Comparison of ENCODE assay signal across 9 cellular contexts in the genomic region with DNA sequence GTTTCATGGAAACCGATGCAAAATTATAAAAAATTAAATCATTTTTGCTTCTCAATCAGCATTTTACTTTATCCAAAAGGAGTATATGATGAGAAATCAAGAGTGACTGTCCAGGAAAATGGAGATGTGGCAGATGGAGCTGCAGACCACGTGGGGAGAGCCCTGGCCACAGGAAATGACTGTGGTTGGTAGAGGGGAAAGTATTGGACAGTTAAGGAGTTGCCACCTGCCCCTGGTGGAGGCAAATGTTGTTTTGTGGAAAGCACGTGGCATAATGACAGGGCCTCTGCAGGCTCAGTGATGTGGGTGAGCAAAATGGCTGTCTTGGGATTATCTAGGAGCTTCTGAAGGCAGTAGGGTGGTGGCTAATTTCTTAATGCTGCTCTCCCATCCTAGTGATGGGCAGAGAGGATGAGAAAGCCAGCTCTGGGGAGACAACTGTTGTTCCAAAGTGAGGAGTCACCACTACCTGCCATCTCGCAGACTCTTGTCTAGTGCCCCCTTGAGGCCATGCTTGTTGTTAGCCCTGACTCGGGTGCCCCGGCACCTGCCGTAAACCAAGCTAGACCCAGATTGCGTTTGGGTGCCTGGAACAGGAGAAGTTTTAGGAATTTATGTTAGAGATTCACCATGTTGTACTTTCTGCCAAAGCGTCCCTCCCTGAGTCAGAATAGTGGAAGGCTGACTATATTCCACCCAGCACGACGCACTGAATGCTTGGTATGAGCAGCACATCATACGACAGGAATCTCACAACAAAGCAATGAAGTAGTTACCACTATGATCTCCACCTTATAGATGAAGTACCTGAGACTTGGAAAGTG.
DNase-seq lines count a peak whose midpoint lies in the region; ATAC-seq and TF ChIP-seq lines count a peak whose summit lies in the region.
"Had no signal": no experiment of that assay in that cellular context is flagged by ENCODE, and none has a peak within 500 bp of the region (broad histone marks: within the 10 kb centered on the region; RNA-seq: fewer than 3 reads in every experiment).

No MANE protein-coding gene starts in this region.

- H3K27me3 ChIP-seq in WERI-Rb-1 (ENCODE audit: insufficient read depth, low read depth, severe bottlenecking): no peaks in the 10 kb centered on the region

- peak; percentile 42 for DNase-seq in D341Med (ENCODE audit: low spot score)
- DNase-seq in GM13977 (ENCODE audit: low spot score): no peak
- peak; percentile 46 for DNase-seq in WERI-Rb-1
- peak; percentile 34 for DNase-seq in kidney tubule cell (ENCODE audit: low spot score)
- DNase-seq in NCI-H1930 (lab: John Stamatoyannopoulos, UW): no peak
- DNase-seq in GM19240 (ENCODE audit: insufficient read length, low spot score): no peak
- DNase-seq: left colon had no signal

- ATAC-seq in HG02798 (IDR thresholded peaks at IDR 0.05; ENCODE audit: poor library complexity, unreplicated experiment) (no peak), GM21723 (IDR thresholded peaks at IDR 0.05; ENCODE audit: unreplicated experiment) (no peak)
- ATAC-seq: left colon had no signal

- no peaks in the 10 kb centered on the region for H3K9me3 ChIP-seq in WERI-Rb-1 (ENCODE audit: severe bottlenecking)

- in situ Hi-C loops in GM13977 (cut with MboI; ENCODE audit: low pct_unique_long_range_greater_than_20kb, low sequenced_read_pairs, unreplicated experiment): loop anchor here (25.0 kb wide), 1 partner anchor 305 kb away; no protein-coding TSS in a partner anchor

- H3K27ac ChIP-seq in WERI-Rb-1: no peak overlapping the region

- no peaks in the 10 kb centered on the region for H3K36me3 ChIP-seq in WERI-Rb-1

- no peak overlapping the region for H3K4me3 ChIP-seq in WERI-Rb-1 (ENCODE audit: low read depth, low read length)

- peak; percentile 41 for TF ChIP-seq CTCF in GM13977 (IDR thresholded peaks at IDR 0.05; ENCODE audit: extremely low read depth, insufficient read depth, missing control alignments)
- peak; percentile 71 for TF ChIP-seq CTCF in WERI-Rb-1 (IDR thresholded peaks at IDR 0.05; ENCODE audit: low read depth, low read length)

Comparison
In these comparisons a context has a peak if more than half of its experiments do, and no peak if none do; other contexts are left out.
1. DNase-seq: peak in D341Med (single experiment), WERI-Rb-1 (single experiment) and kidney tubule cell (single experiment); none in GM13977 (single experiment), NCI-H1930 (0 of 2) and GM19240 (single experiment).